27 cellular contexts compared by ENCODE assay signal in genomic region chr2:188238386-188238785, GRCh38. TPM values are rescaled to one million over a fixed set of nuclear protein-coding genes. Genes with fewer than 3 reads are reported as not detected.
"Had no signal": no experiment of that assay in that cellular context is flagged by ENCODE, and none has a peak within 500 bp of the region (broad histone marks: within the 10 kb centered on the region; RNA-seq: fewer than 3 reads in every experiment).

No MANE protein-coding gene starts in this region.

- H3K36me3 Mint-ChIP-seq: memory B cell; naive B cell; natural killer cell; stimulated activated memory B cell treated with anti-CD40 and anti-IgM and Interleukin-4, amounts not matched to agents 10 μg/mL and 1 μg/mL and 100 μg/mL, for 72 hours; type B pancreatic cell had no signal

- H3K27me3 Mint-ChIP-seq: memory B cell; naive B cell; stimulated activated memory B cell treated with anti-CD40 and anti-IgM and Interleukin-4, amounts not matched to agents 10 μg/mL and 1 μg/mL and 100 μg/mL, for 72 hours; stimulated activated naive CD8-positive, alpha-beta T cell treated with anti-CD3 and anti-CD28 coated beads, Interleukin-15, amount 100 ng/mL, for 72 hours; type B pancreatic cell had no signal

- H3K27me3 ChIP-seq: hepatocyte, neural progenitor cell, neutrophil, right atrium auricular region, right lobe of liver, tibial nerve, uterus had no signal

- H3K9ac ChIP-seq: neural progenitor cell, parathyroid adenoma had no signal

- H3K9me3 Mint-ChIP-seq: memory B cell; stimulated activated memory B cell treated with anti-CD40 and anti-IgM and Interleukin-4, amounts not matched to agents 10 μg/mL and 1 μg/mL and 100 μg/mL, for 72 hours had no signal

- H3K4me1 ChIP-seq: left ventricle myocardium inferior, neural progenitor cell, parathyroid adenoma, psoas muscle, right atrium auricular region, right lobe of liver, uterus had no signal

- H3K4me3 Mint-ChIP-seq: memory B cell; naive B cell; natural killer cell; nephron progenitor cell; neural progenitor cell; stimulated activated memory B cell treated with anti-CD40 and anti-IgM and Interleukin-4, amounts not matched to agents 10 μg/mL and 1 μg/mL and 100 μg/mL, for 72 hours; stimulated activated naive CD8-positive, alpha-beta T cell treated with anti-CD3 and anti-CD28 coated beads, Interleukin-15, amount 100 ng/mL, for 72 hours; type B pancreatic cell had no signal

- H3K9me3 ChIP-seq: neutrophil, psoas muscle, right lobe of liver, uterus had no signal

- H3K27ac Mint-ChIP-seq: memory B cell; naive B cell; natural killer cell; nephron progenitor cell; neural progenitor cell; stimulated activated memory B cell treated with anti-CD40 and anti-IgM and Interleukin-4, amounts not matched to agents 10 μg/mL and 1 μg/mL and 100 μg/mL, for 72 hours; stimulated activated naive CD8-positive, alpha-beta T cell treated with anti-CD3 and anti-CD28 coated beads, Interleukin-15, amount 100 ng/mL, for 72 hours; type B pancreatic cell had no signal

- DNase-seq: islet precursor cell; left ventricle myocardium inferior; naive B cell; natural killer cell; nephron progenitor cell; occipital lobe; psoas muscle; right lobe of liver; stimulated activated CD4-positive, alpha-beta T cell treated with anti-CD3 and anti-CD28 coated beads, Interleukin-1b, Interleukin-23, amount 100 ng/mL, for 48 hours; stimulated activated CD4-positive, alpha-beta T cell treated with anti-CD3 and anti-CD28 coated beads, Interleukin-2, amount 100 ng/mL, for 48 hours; stimulated activated CD4-positive, alpha-beta T cell treated with anti-CD3 and anti-CD28 coated beads, Interleukin-4, amount 100 ng/mL, for 4 hours; stimulated activated CD8-positive, alpha-beta memory T cell treated with anti-CD3 and anti-CD28 coated beads, Interleukin-4, amount 100 ng/mL, for 48 hours; stimulated activated naive CD4-positive, alpha-beta T cell treated with Interleukin-2 at 50 U/mL for 16 hours; stimulated activated naive CD8-positive, alpha-beta T cell treated with anti-CD3 and anti-CD28 coated beads, Interleukin-15, amount 100 ng/mL, for 72 hours; substantia nigra; uterus had no signal

- H3K27ac ChIP-seq: hepatocyte, left ventricle myocardium inferior, neural progenitor cell, neutrophil, parathyroid adenoma, psoas muscle, right atrium auricular region, right lobe of liver, tibial nerve, uterus had no signal

- H3K4me2 ChIP-seq: hepatocyte, neural progenitor cell, smooth muscle cell had no signal

- H3K79me2 ChIP-seq: hepatocyte, parathyroid adenoma had no signal

- H3K36me3 ChIP-seq: left ventricle myocardium inferior, neutrophil, right atrium auricular region, right lobe of liver, tibial nerve, uterus had no signal

- H2AFZ ChIP-seq: hepatocyte, neural progenitor cell, parathyroid adenoma had no signal

- H3K4me1 Mint-ChIP-seq: memory B cell; naive B cell; natural killer cell; nephron progenitor cell; neural progenitor cell; stimulated activated memory B cell treated with anti-CD40 and anti-IgM and Interleukin-4, amounts not matched to agents 10 μg/mL and 1 μg/mL and 100 μg/mL, for 72 hours had no signal

- H3K4me3 ChIP-seq: hepatocyte, left ventricle myocardium inferior, lung, neural progenitor cell, psoas muscle, right atrium auricular region, right lobe of liver, smooth muscle cell, tibial nerve, uterus had no signal

RNA-seq across cellular contexts. Expression of gene GULP1, which starts 53.3 kb away (rescaled TPM):
- total RNA-seq: natural killer cell had no signal
